26 cellular contexts compared by ENCODE assay signal in genomic region chr10:68668972-68669371, GRCh38.
"Had no signal": no experiment of that assay in that cellular context is flagged by ENCODE, and none has a peak within 500 bp of the region (broad histone marks: within the 10 kb centered on the region; RNA-seq: fewer than 3 reads in every experiment).

No MANE protein-coding gene starts in this region.

- H3K27ac ChIP-seq: esophagus muscularis mucosa, lower lobe of right lung, prostate gland, right atrium auricular region, sigmoid colon, testis, tibial nerve, upper lobe of left lung had no signal

- H3K4me3 Mint-ChIP-seq: endodermal cell; immature natural killer cell; nephron; stimulated activated memory B cell treated with anti-CD40 and anti-IgM and Interleukin-4, amounts not matched to agents 10 μg/mL and 1 μg/mL and 100 μg/mL, for 72 hours had no signal

- H3K27me3 ChIP-seq: esophagus muscularis mucosa, right atrium auricular region, sigmoid colon, testis, tibial nerve, upper lobe of left lung had no signal

- H3K4me1 Mint-ChIP-seq: endodermal cell, immature natural killer cell, nephron had no signal

- H3K36me3 ChIP-seq: lower lobe of right lung, prostate gland, upper lobe of left lung had no signal

- H3K4me1 ChIP-seq: esophagus muscularis mucosa, lower lobe of right lung, prostate gland, right atrium auricular region, testis, tibial nerve, upper lobe of left lung had no signal

- FAIRE-seq: endothelial cell of umbilical vein, urothelium cell line had no signal

- H3K27me3 Mint-ChIP-seq: stimulated activated memory B cell treated with anti-CD40 and anti-IgM and Interleukin-4, amounts not matched to agents 10 μg/mL and 1 μg/mL and 100 μg/mL, for 72 hours had no signal

- H3K4me3 ChIP-seq: esophagus muscularis mucosa, lower lobe of right lung, prostate gland, right atrium auricular region, sigmoid colon, testis, tibial nerve, upper lobe of left lung had no signal

- H3K27ac Mint-ChIP-seq: endodermal cell; immature natural killer cell; nephron; stimulated activated memory B cell treated with anti-CD40 and anti-IgM and Interleukin-4, amounts not matched to agents 10 μg/mL and 1 μg/mL and 100 μg/mL, for 72 hours had no signal

- H3K9me3 Mint-ChIP-seq: immature natural killer cell; stimulated activated memory B cell treated with anti-CD40 and anti-IgM and Interleukin-4, amounts not matched to agents 10 μg/mL and 1 μg/mL and 100 μg/mL, for 72 hours had no signal

- ATAC-seq: left ventricle myocardium superior; lower lobe of right lung; stimulated activated memory B cell treated with anti-CD40 and anti-IgM and Interleukin-4, amounts not matched to agents 10 μg/mL and 1 μg/mL and 100 μg/mL, for 72 hours; stimulated activated naive CD8-positive, alpha-beta T cell treated with anti-CD3 and anti-CD28 coated beads, Interleukin-15, Interleukin-2, amounts not matched to agents 100 U/mL and 50 U/mL, for 24 hours had no signal

- H3K9me3 ChIP-seq: esophagus muscularis mucosa, lower lobe of right lung, prostate gland, right atrium auricular region, sigmoid colon, testis, tibial nerve, upper lobe of left lung had no signal

- DNase-seq: cerebellar nuclear complex; cortex of kidney; effector CD8-positive, alpha-beta T cell; endodermal cell; foreskin melanocyte; hypothalamus; immature natural killer cell; islet precursor cell; left ventricle myocardium superior; lower lobe of right lung; nucleus accumbens; sigmoid colon; stimulated activated CD4-positive, alpha-beta T cell treated with anti-CD3 and anti-CD28 coated beads, Interleukin-2, amount 100 ng/mL, for 24 hours; stimulated activated CD4-positive, alpha-beta T cell treated with anti-CD3 and anti-CD28 coated beads, Interleukin-4, amount 100 ng/mL, for 24 hours; stimulated activated naive CD8-positive, alpha-beta T cell treated with anti-CD3 and anti-CD28 coated beads, Interleukin-15, Interleukin-2, amounts not matched to agents 100 U/mL and 50 U/mL, for 24 hours; substantia nigra; testis; upper lobe of left lung had no signal
